8 cellular contexts compared by ENCODE assay signal in the genomic region with DNA sequence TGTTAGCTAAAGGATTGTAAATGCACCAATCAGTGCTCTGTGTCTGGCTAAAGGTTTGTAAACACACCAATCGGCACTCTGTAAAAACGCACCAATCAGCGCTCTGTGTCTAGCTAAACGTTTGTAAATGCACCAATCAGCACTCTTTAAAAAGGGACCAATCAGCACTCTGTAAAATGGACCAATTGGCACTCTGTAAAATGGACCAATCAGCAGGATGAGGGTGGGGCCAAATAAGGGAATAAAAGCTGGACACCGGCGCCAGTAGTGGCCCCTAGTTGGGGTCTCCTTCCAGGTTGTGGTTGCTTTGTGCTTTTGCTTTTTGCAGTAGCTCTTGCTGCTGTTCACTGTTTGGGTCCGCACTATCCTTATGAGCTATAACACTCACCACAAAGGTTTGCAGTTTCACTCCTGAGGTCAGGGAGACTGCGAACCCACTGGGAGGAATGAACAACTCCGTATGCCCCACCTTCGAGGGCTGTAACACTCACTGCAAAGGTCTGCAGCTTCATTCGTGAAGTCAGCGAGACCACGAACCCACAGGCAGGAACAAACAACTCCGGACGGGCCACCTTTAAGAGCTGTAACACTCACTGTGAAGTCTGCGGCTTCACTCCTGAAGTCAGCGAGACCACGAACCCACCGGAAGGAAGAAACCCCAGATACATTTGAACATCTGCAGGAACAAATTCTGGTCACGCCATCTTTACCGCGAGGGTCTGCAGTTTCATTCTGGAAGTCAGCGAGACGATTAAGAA. TPM values are rescaled to one million over a fixed set of nuclear protein-coding genes. Genes with fewer than 3 reads are reported as not detected.
DNase-seq lines count a peak whose midpoint lies in the region; ATAC-seq, FAIRE-seq and TF ChIP-seq lines count a peak whose summit lies in the region.

No MANE protein-coding gene starts in this region.

- peak; percentile 79 for DNase-seq in activated gamma-delta T cell treated with Interleukin-2 at 50 U/mL for 16 hours
- DNase-seq in activated gamma-delta T cell (lab: John Stamatoyannopoulos, UW) = no peak
- peak; percentile 93 for DNase-seq in activated CD4-positive, alpha-beta T cell treated with anti-CD3 and anti-CD28 coated beads, Interleukin-2, amount 10 ng/mL, durations not matched to agents 24 days and 14 days
- DNase-seq in H1 (ENCODE audit: low read depth in 1 of 2, low spot score in 2 of 2) = no peak
- peak; percentile 78 for DNase-seq in small intestine
- no peak for DNase-seq in kidney tubule cell (ENCODE audit: low spot score)
- DNase-seq in NCI-H1694 (lab: John Stamatoyannopoulos, UW) = no peak

- H2BK15ac ChIP-seq in H1 (ENCODE audit: low read length) = no peak overlapping the region

- peaks cover 0 to 13% of the 10 kb centered on the region in 2 experiments; a peak in 2 of 4 replicates for H3K79me2 ChIP-seq in H1 (ENCODE audit: control insufficient read depth in 1 of 2, insufficient read depth in 2 of 2, low read length in 2 of 2)

- H2BK12ac ChIP-seq in H1 (ENCODE audit: low read depth, low read length) = no peak overlapping the region

- no peak for TF ChIP-seq EP300 in H1 (IDR thresholded peaks at IDR 0.05; ENCODE audit: borderline replicate concordance in 1 of 2, low read depth in 2 of 2, low read length in 2 of 2)

- no peak overlapping the region for H3K18ac ChIP-seq in H1 (ENCODE audit: extremely low read depth, low read length)

- H4K8ac ChIP-seq in H1 (ENCODE audit: extremely low read depth, insufficient read depth, low read length) = no peak overlapping the region

- no peak overlapping the region for H2AFZ ChIP-seq in H1 (ENCODE audit: low read length)

- H3K36me3 Mint-ChIP-seq in activated CD4-positive, alpha-beta T cell treated with anti-CD3 and anti-CD28 coated beads, Interleukin-2, amount 10 ng/mL, durations not matched to agents 24 days and 14 days (ENCODE audit: low read depth) = peaks cover 26% of the 10 kb centered on the region

- H3K4me3 ChIP-seq in H1 (ENCODE audit: extremely low read depth in 1 of 4, insufficient read depth in 2 of 4, low read depth in 3 of 4, low read length in 4 of 4) (peak overlapping the region in 1 of 4 experiments; percentile 74; a peak in 1 of 8 replicates), small intestine (ENCODE audit: low read depth in 1 of 2, low read length in 2 of 2) (no peak overlapping the region)

- H4K5ac ChIP-seq in H1 (ENCODE audit: insufficient read length, low read depth, low read length) = no peak overlapping the region

- H3K27me3 Mint-ChIP-seq in activated CD4-positive, alpha-beta T cell treated with anti-CD3 and anti-CD28 coated beads, Interleukin-2, amount 10 ng/mL, durations not matched to agents 24 days and 14 days = peaks cover 1% of the 10 kb centered on the region

- intact Hi-C loops in activated CD4-positive, alpha-beta T cell treated with anti-CD3 and anti-CD28 coated beads, Interleukin-2, amount 10 ng/mL, durations not matched to agents 24 days and 14 days (cut with micrococcal nuclease) = loop anchor here (1.0 to 10.0 kb wide), 7 partner anchors 20 to 1769 kb away; a partner anchor contains a TSS

- peak overlapping the region; percentile 88 for H3K27ac Mint-ChIP-seq in activated CD4-positive, alpha-beta T cell treated with anti-CD3 and anti-CD28 coated beads, Interleukin-2, amount 10 ng/mL, durations not matched to agents 24 days and 14 days

- no peak overlapping the region for H3K9ac ChIP-seq in H1 (replicated peaks in 1 of 4; ENCODE audit: extremely low read depth in 1 of 4, low read depth in 3 of 4, low read length in 3 of 4)

- no peak overlapping the region for H4K91ac ChIP-seq in H1 (replicated peaks; ENCODE audit: insufficient read length, low read length)

- FAIRE-seq in H1 (lab: Jason Lieb, UNC) (no peak), small intestine (lab: Jason Lieb, UNC) (no peak)

- H3K27me3 ChIP-seq in H1 (replicated peaks in 1 of 4; ENCODE audit: control insufficient read depth in 3 of 4, extremely low read depth in 1 of 4, insufficient read depth in 3 of 4, low read length in 3 of 4) = no peaks in the 10 kb centered on the region
- no peaks in the 10 kb centered on the region for H3K27me3 ChIP-seq in small intestine (ENCODE audit: control insufficient read depth in 2 of 2, insufficient read depth in 2 of 2, low read length in 2 of 2)

- H3K4me2 ChIP-seq in H1 (ENCODE audit: insufficient read depth in 1 of 2, low read depth in 2 of 2, low read length in 2 of 2) = peak overlapping the region; percentile 75 to 95; a peak in 3 of 4 replicates

- H2BK20ac ChIP-seq in H1 (ENCODE audit: low read length) = no peak overlapping the region

- no peak for TF ChIP-seq CTCF in H1 (IDR thresholded peaks at IDR 0.05; ENCODE audit: control extremely low read depth in 1 of 3, insufficient read depth in 1 of 3, low read depth in 1 of 3, low read length in 3 of 3)

- no peak for TF ChIP-seq POLR2A in H1 (IDR thresholded peaks at IDR 0.05; ENCODE audit: control extremely low read depth in 1 of 2, low read depth in 2 of 2, low read length in 2 of 2)

- H3K79me1 ChIP-seq in H1 (ENCODE audit: low read depth, low read length) = peaks cover 7% of the 10 kb centered on the region

- H3K4me3 Mint-ChIP-seq in activated CD4-positive, alpha-beta T cell treated with anti-CD3 and anti-CD28 coated beads, Interleukin-2, amount 10 ng/mL, durations not matched to agents 24 days and 14 days = peak overlapping the region; percentile 81

- peak; percentile 62 for ATAC-seq in HG03354 (IDR thresholded peaks at IDR 0.05; ENCODE audit: poor library complexity, severe bottlenecking, unreplicated experiment)

- no peaks in the 10 kb centered on the region for H3K9me3 ChIP-seq in H1 (ENCODE audit: insufficient read depth in 2 of 2, low read depth in 1 of 2, low read length in 1 of 2)
- no peaks in the 10 kb centered on the region for H3K9me3 ChIP-seq in small intestine (ENCODE audit: control insufficient read depth, low read depth)

- no peak overlapping the region for H2AK5ac ChIP-seq in H1 (ENCODE audit: low read depth, low read length)

- H3K23me2 ChIP-seq in H1 (ENCODE audit: low read depth, low read length) = peaks cover 6% of the 10 kb centered on the region

- H3K14ac ChIP-seq in H1 (ENCODE audit: insufficient read length) = no peak overlapping the region

- WGBS in H1 (ENCODE audit: extremely low coverage in 1 of 2, insufficient coverage in 1 of 2, insufficient read length in 1 of 2, insufficient replicate concordance in 2 of 2, low coverage in 1 of 2, low lambda C conversion rate in 2 of 2, missing lambda C conversion rate in 1 of 2), 2 experiments = 96% methylated on average over 24 of the region's 24 CpGs; no CpG with 5 or more reads in 1 of the 2 experiments
- 72 to 91% (median 72%) methylated on average over 24 of the region's 24 CpGs for WGBS in small intestine, 3 donors

- H3K56ac ChIP-seq in H1 (replicated peaks; ENCODE audit: insufficient read length, low read depth, low read length) = no peak overlapping the region

- no peaks in the 10 kb centered on the region for H4K20me1 ChIP-seq in H1 (replicated peaks in 1 of 2; ENCODE audit: control insufficient read depth in 1 of 2, insufficient read depth in 2 of 2, low read length in 2 of 2)

- H3K4me1 ChIP-seq in H1 (replicated peaks in 1 of 4; ENCODE audit: control insufficient read depth in 3 of 4, insufficient read depth in 4 of 4, low read length in 3 of 4) = peaks cover 3 to 9% (median 6%) of the 10 kb centered on the region in 4 experiments
- peaks cover 3 to 14% of the 10 kb centered on the region in 2 donors for H3K4me1 ChIP-seq in small intestine (ENCODE audit: control insufficient read depth in 2 of 2, insufficient read depth in 1 of 2, low read depth in 1 of 2, low read length in 1 of 2)

- peaks cover 12% of the 10 kb centered on the region for H3K9me3 Mint-ChIP-seq in activated CD4-positive, alpha-beta T cell treated with anti-CD3 and anti-CD28 coated beads, Interleukin-2, amount 10 ng/mL, durations not matched to agents 24 days and 14 days

- CTCF ChIA-PET in H1 (lab: Charles Lee; ENCODE audit: partially characterized antibody) = interaction anchor here (0.6 to 1.6 kb wide), 8 partner anchors 8 to 666 kb away, joined by 3 read pairs; no protein-coding TSS in a partner anchor

- H3K27ac ChIP-seq in H1 (ENCODE audit: low read depth, low read length) (no peak overlapping the region), small intestine (ENCODE audit: low read depth in 1 of 2, low read length in 1 of 2) (peak overlapping the region in 1 of 2 donors; percentile 80)

- TF ChIP-seq RAD21 in H1 (IDR thresholded peaks at IDR 0.05 in 1 of 2, conservative IDR thresholded peaks at IDR 0.05 in 1 of 2; ENCODE audit: low read depth in 2 of 2, low read length in 2 of 2) = no peak

- no peak overlapping the region for H3K23ac ChIP-seq in H1 (ENCODE audit: insufficient read length)

- H3K4me1 Mint-ChIP-seq in activated CD4-positive, alpha-beta T cell treated with anti-CD3 and anti-CD28 coated beads, Interleukin-2, amount 10 ng/mL, durations not matched to agents 24 days and 14 days = peaks cover 43% of the 10 kb centered on the region

- H3K4ac ChIP-seq in H1 (replicated peaks; ENCODE audit: insufficient read length, low read depth, low read length) = no peak overlapping the region

- H2BK5ac ChIP-seq in H1 (ENCODE audit: low read depth, low read length) = no peak overlapping the region

- POLR2A ChIA-PET in H1 (lab: Charles Lee; ENCODE audit: partially characterized antibody) = interaction anchor here (0.8 to 2.8 kb wide), 7 partner anchors 12 to 667 kb away, joined by 3 to 10 read pairs (median 4); no protein-coding TSS in a partner anchor

- H3K36me3 ChIP-seq in H1 (ENCODE audit: control insufficient read depth in 2 of 4, insufficient read depth in 4 of 4, low read length in 3 of 4) (no peaks in the 10 kb centered on the region), small intestine (ENCODE audit: control insufficient read depth in 2 of 2, insufficient read depth in 2 of 2, low read length in 2 of 2) (no peaks in the 10 kb centered on the region)

- no peak overlapping the region for H2BK120ac ChIP-seq in H1 (replicated peaks; ENCODE audit: low read depth, low read length)

RNA-seq across cellular contexts. Expression of a gene that starts 1.1 kb away (rescaled TPM):
- total RNA-seq in activated CD4-positive, alpha-beta T cell treated with anti-CD3 and anti-CD28 coated beads, Interleukin-2, amount 10 ng/mL, durations not matched to agents 24 days and 14 days = 33.2 and 34.6 TPM in 2 replicates
- total RNA-seq in H1 (2021; fragmentation: NEBNext Ultra II Directional; extraction: Animal tissue kit (Norgen Biotek cat#: 25700)) = 42.9 and 46.2 TPM in 2 replicates
- polyA plus RNA-seq in H1 (2011; rRNA removed) (8.1 and 12.9 TPM in 2 replicates), small intestine (100 to 1,000 TPM in 1 of 3 donors, 10 to 100 TPM in 2; 77.7 to 157 (median 93.2) TPM)
- 20.3 TPM for polyA plus RNA-seq in H1 (2011; cell fraction: cytosol; rRNA removed)
- polyA plus RNA-seq in H1 (2011; cell fraction: nucleus; rRNA removed) = 8.9 TPM
- polyA plus RNA-seq in H1 (2012, experiment 1 of 2) = 30.2 to 41.4 TPM (median 32.5 TPM) in 4 replicates
- polyA plus RNA-seq in H1 (2012, experiment 2 of 2) = 4.3 TPM
- polyA plus RNA-seq in H1 (2013, experiment 1 of 2) = 35.2 TPM
- polyA plus RNA-seq in H1 (2013, experiment 2 of 2) = 33.5 TPM
- polyA minus RNA-seq in H1 (2011; rRNA and poly(A)+ RNA removed) = 14.5 and 19.4 TPM in 2 replicates
- polyA minus RNA-seq in H1 (2011; cell fraction: cytosol; rRNA and poly(A)+ RNA removed) = 15.0 TPM
- polyA minus RNA-seq in H1 (2011; cell fraction: nucleus; rRNA and poly(A)+ RNA removed) = 23.4 TPM

Comparison
In these comparisons a context has a peak if more than half of its experiments do, and no peak if none do; other contexts are left out.
1. DNase-seq: peak in activated gamma-delta T cell treated with Interleukin-2 at 50 U/mL for 16 hours (single experiment), activated CD4-positive, alpha-beta T cell treated with anti-CD3 and anti-CD28 coated beads, Interleukin-2, amount 10 ng/mL, durations not matched to agents 24 days and 14 days (single experiment) and small intestine (single experiment); none in activated gamma-delta T cell (single experiment), H1 (0 of 2), kidney tubule cell (single experiment) and NCI-H1694 (single experiment).